1 cellular context compared by ENCODE assay signal in genomic region chr9:2012347-2012746, GRCh38.
TF ChIP-seq lines count a peak whose summit lies in the region.

No MANE protein-coding gene starts in this region.

TF ChIP-seq in GM12878, 131 proteins besides CTCF, POLR2A, EP300 and RAD21 (continued from another document and continues in another):
- TF ChIP-seq ZBTB40 (IDR thresholded peaks at IDR 0.05; ENCODE audit: borderline replicate concordance) (no peak), TCF7 (IDR thresholded peaks at IDR 0.05; ENCODE audit: borderline replicate concordance) (peak; percentile 69), MYB (IDR thresholded peaks at IDR 0.05; ENCODE audit: borderline replicate concordance, low read depth, low read length) (no peak), NR2F1 (conservative IDR thresholded peaks at IDR 0.05) (no peak), CHD2 (IDR thresholded peaks at IDR 0.05; ENCODE audit: borderline replicate concordance, low read depth, low read length) (no peak), BMI1 (IDR thresholded peaks at IDR 0.05; ENCODE audit: borderline replicate concordance) (no peak; the same call in 1 of the 2 replicates), ASH2L (IDR thresholded peaks at IDR 0.05; ENCODE audit: borderline replicate concordance, low read depth) (no peak), MEF2A (IDR thresholded peaks at IDR 0.05; ENCODE audit: insufficient read depth, low read depth, low read length) (peak; percentile 71), NFIC (IDR thresholded peaks at IDR 0.05; ENCODE audit: low read depth, low read length) (peak; percentile 95), NR2C1 (IDR thresholded peaks at IDR 0.05) (no peak), SRF (IDR thresholded peaks at IDR 0.05; ENCODE audit: low read depth in 2 of 2, low read length in 2 of 2) (no peak), BCLAF1 (IDR thresholded peaks at IDR 0.05) (no peak), IRF3 (IDR thresholded peaks at IDR 0.05) (no peak), LARP7 (IDR thresholded peaks at IDR 0.05) (no peak), SREBF1 (IDR thresholded peaks at IDR 0.05; ENCODE audit: low read length) (no peak), POU2F2 (IDR thresholded peaks at IDR 0.05; ENCODE audit: borderline replicate concordance, low read depth, low read length) (no peak), CBFB (IDR thresholded peaks at IDR 0.05; ENCODE audit: low read depth) (peak; percentile 55; the same call in 1 of the 2 replicates), CBX3 (IDR thresholded peaks at IDR 0.05; ENCODE audit: borderline replicate concordance, low read depth) (no peak), SMAD5 (IDR thresholded peaks at IDR 0.05; ENCODE audit: low read depth) (no peak), POLR2AphosphoS5 (IDR thresholded peaks at IDR 0.05; ENCODE audit: low read length) (no peak), RBBP5 (conservative IDR thresholded peaks at IDR 0.05) (no peak), RCOR1 (conservative IDR thresholded peaks at IDR 0.05; ENCODE audit: low read depth, low read length) (no peak), BHLHE40 (IDR thresholded peaks at IDR 0.05; ENCODE audit: borderline replicate concordance in 1 of 2, low read depth in 2 of 2, low read length in 1 of 2) (no peak; a peak in 1 of 4 replicates), RELA (IDR thresholded peaks at IDR 0.05; ENCODE audit: borderline replicate concordance, partially characterized antibody) (no peak), YBX1 (IDR thresholded peaks at IDR 0.05) (no peak), ZNF24 (IDR thresholded peaks at IDR 0.05) (peak; percentile 47; the same call in 1 of the 2 replicates), HCFC1 (IDR thresholded peaks at IDR 0.05; ENCODE audit: low read length) (no peak), CBX5 (IDR thresholded peaks at IDR 0.05; ENCODE audit: low read depth) (0 out of 2 replicates have a peak, but pooled peaks have one; percentile 82), E2F4 (IDR thresholded peaks at IDR 0.05; ENCODE audit: low read depth, low read length) (no peak), ELK1 (IDR thresholded peaks at IDR 0.05; ENCODE audit: low read depth, low read length) (no peak), CREB1 (IDR thresholded peaks at IDR 0.05; ENCODE audit: low read depth) (peak; percentile 55; the same call in 1 of the 2 replicates), NFXL1 (IDR thresholded peaks at IDR 0.05; ENCODE audit: borderline replicate concordance) (no peak), MLLT1 (IDR thresholded peaks at IDR 0.05) (no peak), WRNIP1 (IDR thresholded peaks at IDR 0.05; ENCODE audit: borderline replicate concordance, low read depth, low read length) (no peak), PRDM15 (CRISPR knock-in tag; IDR thresholded peaks at IDR 0.05) (no peak), JUNB (IDR thresholded peaks at IDR 0.05) (peak; percentile 90), GABPA (IDR thresholded peaks at IDR 0.05; ENCODE audit: low read depth) (0 out of 2 replicates have a peak, but pooled peaks have one; percentile 32), SP1 (IDR thresholded peaks at IDR 0.05; ENCODE audit: low read depth, low read length) (peak; percentile 34), CHD4 (IDR thresholded peaks at IDR 0.05) (no peak), BCL3 (IDR thresholded peaks at IDR 0.05; ENCODE audit: borderline replicate concordance, insufficient read depth, low read depth, low read length, poor library complexity, severe bottlenecking) (peak; percentile 80), PML (IDR thresholded peaks at IDR 0.05; ENCODE audit: low read length) (peak; percentile 78), ZNF274 (IDR thresholded peaks at IDR 0.05; ENCODE audit: insufficient read depth, insufficient read length) (no peak), SIN3A (IDR thresholded peaks at IDR 0.05; ENCODE audit: low read depth, low read length) (no peak)
